In genomic region chr9:136837146-136837855, GRCh38 we compare ENCODE assay signal across 1 cellular context.
A peak's percentile ranks its signal among the peaks of the same experiment; 100 is the strongest.
TF ChIP-seq lines count a peak whose summit lies in the region.

No MANE protein-coding gene starts in this region.

TF ChIP-seq in K562, 482 proteins besides CTCF, POLR2A, EP300 and RAD21:
- no peak for TF ChIP-seq NFXL1 (CRISPR knock-in tag; IDR thresholded peaks at IDR 0.05)
- TF ChIP-seq RBM22 (IDR thresholded peaks at IDR 0.05; ENCODE audit: low read depth, low read length, poor library complexity, severe bottlenecking) = peak; percentile 69
- TF ChIP-seq POLR2G (IDR thresholded peaks at IDR 0.05; ENCODE audit: low read depth, low read length) = peak; percentile 61
- TF ChIP-seq IFI16 (CRISPR knock-in tag; IDR thresholded peaks at IDR 0.05) = no peak
- TF ChIP-seq FIP1L1 (IDR thresholded peaks at IDR 0.05; ENCODE audit: low read depth, low read length, poor library complexity, severe bottlenecking) = peak; percentile 25
- TF ChIP-seq PRMT5 (CRISPR knock-in tag; IDR thresholded peaks at IDR 0.05) = no peak
- peak; percentile 39; the same call in 1 of the 2 replicates for TF ChIP-seq SUPT5H (IDR thresholded peaks at IDR 0.05)
